Comparison of ENCODE assay signal across 9 cellular contexts in the genomic region with DNA sequence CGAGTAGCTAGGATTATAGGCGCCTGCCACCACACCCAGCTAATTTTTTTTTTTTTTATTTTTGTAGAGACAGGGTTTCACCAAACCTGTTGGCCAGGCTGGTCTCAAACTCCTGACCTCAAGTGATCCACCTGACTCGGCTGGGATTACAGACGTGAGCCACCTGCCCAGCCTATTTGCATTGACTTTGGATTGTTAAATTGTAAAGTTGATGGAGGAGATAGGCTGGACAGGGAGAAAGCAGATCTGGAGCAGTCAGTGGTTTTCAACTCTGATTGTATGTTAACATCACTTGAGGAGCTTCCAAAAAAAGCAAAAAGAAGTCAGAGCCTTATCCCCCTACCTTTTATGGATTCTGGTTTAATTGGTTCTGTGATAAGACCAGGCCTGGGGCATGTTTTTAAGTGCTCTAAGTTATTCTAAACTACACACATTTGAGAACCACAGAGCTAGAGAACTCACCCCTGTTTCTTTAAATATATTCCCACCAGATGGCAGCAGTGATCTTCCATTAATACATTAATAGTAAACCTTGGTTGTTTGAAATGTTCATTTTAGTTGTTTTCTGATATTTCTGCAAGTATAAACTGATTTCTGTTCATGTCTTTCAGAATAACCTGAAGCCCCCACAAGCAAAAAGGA. TPM values are rescaled to one million over a fixed set of nuclear protein-coding genes. Genes with fewer than 3 reads are reported as not detected.
DNase-seq lines count a peak whose midpoint lies in the region; ATAC-seq and TF ChIP-seq lines count a peak whose summit lies in the region.
"Had no signal": no experiment of that assay in that cellular context is flagged by ENCODE, and none has a peak within 500 bp of the region (broad histone marks: within the 10 kb centered on the region; RNA-seq: fewer than 3 reads in every experiment).

No MANE protein-coding gene starts in this region.

- H3K4me1 ChIP-seq in gastrocnemius medialis: no peaks in the 10 kb centered on the region

- no peak overlapping the region for H3K27ac ChIP-seq in gastrocnemius medialis

- TF ChIP-seq CTCF in epithelial cell of esophagus (IDR thresholded peaks at IDR 0.05; ENCODE audit: insufficient read depth, low read depth, low read length, missing control alignments) (peak; percentile 42), gastrocnemius medialis (IDR thresholded peaks at IDR 0.05 in 4 of 5, conservative IDR thresholded peaks at IDR 0.05 in 1 of 5) (peak in 4 of 5 experiments; percentile 16 to 37 (median 30))

- no peak for TF ChIP-seq POLR2A in gastrocnemius medialis (IDR thresholded peaks at IDR 0.05)

- no peaks in the 10 kb centered on the region for H3K9me3 ChIP-seq in gastrocnemius medialis

- intact Hi-C loops in gastrocnemius medialis (cut with DNase I; ENCODE audit: low total_unique reads): no loop called here

- H3K27me3 ChIP-seq in gastrocnemius medialis: no peaks in the 10 kb centered on the region

- ATAC-seq in gastrocnemius medialis (no peak), HG03442 (IDR thresholded peaks at IDR 0.05; ENCODE audit: unreplicated experiment) (no peak)

- DNase-seq in NCI-H526 (lab: John Stamatoyannopoulos, UW) (peak; percentile 13 to 47), NCI-H526 treated with DMSO at 0.1 percent for 48 hours (lab: John Stamatoyannopoulos, UW) (no peak), NCI-H446 treated with DMSO at 0.1 percent for 48 hours (lab: John Stamatoyannopoulos, UW) (peak; percentile 1), epithelial cell of esophagus (ENCODE audit: low read depth) (peak; percentile 51), gastrocnemius medialis (no peak)
- DNase-seq in stimulated activated CD4-positive, alpha-beta T cell treated with anti-CD3 and anti-CD28 coated beads, Interleukin-1b, Interleukin-23, amount 100 ng/mL, for 48 hours: no peak
- DNase-seq in effector CD4-positive, alpha-beta T cell: no peak
- DNase-seq: NCI-H774 had no signal

- H3K4me3 ChIP-seq in epithelial cell of esophagus (ENCODE audit: low read length) (no peak overlapping the region), gastrocnemius medialis (no peak overlapping the region)

- in situ Hi-C loops in gastrocnemius medialis (cut with MboI; ENCODE audit: low sequenced_read_pairs in 4 of 4): no loop called here

- peaks cover 0 to 89% of the 10 kb centered on the region in 2 donors for H3K36me3 ChIP-seq in gastrocnemius medialis

RNA-seq across cellular contexts. Expression of a gene that starts 7.5 kb away (rescaled TPM):
- total RNA-seq in gastrocnemius medialis: 10 to 100 TPM; 12.8 to 26.7 (median 18.6) TPM

RNA-seq across cellular contexts. Expression of a gene that starts 15.3 kb away (rescaled TPM):
- total RNA-seq in gastrocnemius medialis: 10 to 100 TPM; 19.7 to 28.9 (median 20.3) TPM

RNA-seq across cellular contexts. Expression of a gene that starts 54.0 kb away (rescaled TPM):
- total RNA-seq in gastrocnemius medialis: 10 to 100 TPM; 14.9 to 31.8 (median 21.4) TPM

Comparison
In these comparisons a context has a peak if more than half of its experiments do, and no peak if none do; other contexts are left out.
1. DNase-seq: peak in NCI-H526 (2 of 2), NCI-H446 treated with DMSO at 0.1 percent for 48 hours (single experiment) and epithelial cell of esophagus (single experiment); none in NCI-H526 treated with DMSO at 0.1 percent for 48 hours (single experiment), gastrocnemius medialis (0 of 2), stimulated activated CD4-positive, alpha-beta T cell treated with anti-CD3 and anti-CD28 coated beads, Interleukin-1b, Interleukin-23, amount 100 ng/mL, for 48 hours (single experiment) and effector CD4-positive, alpha-beta T cell (single experiment).